33 cellular contexts compared by ENCODE assay signal in genomic region chr1:7221823-7222462, GRCh38.
A peak's percentile ranks its signal among the peaks of the same experiment; 100 is the strongest.
DNase-seq lines count a peak whose midpoint lies in the region; ATAC-seq, FAIRE-seq and TF ChIP-seq lines count a peak whose summit lies in the region.
"Had no signal": no experiment of that assay in that cellular context is flagged by ENCODE, and none has a peak within 500 bp of the region (broad histone marks: within the 10 kb centered on the region; RNA-seq: fewer than 3 reads in every experiment).

No MANE protein-coding gene starts in this region.

- H3K27ac ChIP-seq in mammary epithelial cell (ENCODE audit: insufficient read depth, low read depth, low read length) (no peak overlapping the region), left ventricle myocardium inferior (replicated peaks) (no peak overlapping the region), testis (no peak overlapping the region)
- H3K27ac ChIP-seq: BLaER1, coronary artery, epithelial cell of prostate, uterus, VCaP had no signal

- H3K27me3 ChIP-seq in mammary epithelial cell (ENCODE audit: insufficient read depth, low read length) (no peaks in the 10 kb centered on the region), left ventricle myocardium inferior (ENCODE audit: low read depth) (peaks cover 12% of the 10 kb centered on the region), testis (no peaks in the 10 kb centered on the region)
- H3K27me3 ChIP-seq: BLaER1, uterus had no signal

- 84% methylated on average over 10 of the region's 12 CpGs for WGBS in mammary epithelial cell (ENCODE audit: low coverage, missing lambda C conversion rate)
- 86 to 87% methylated on average over 12 of the region's 12 CpGs for WGBS in testis, 2 donors

- TF ChIP-seq POLR2A in testis (IDR thresholded peaks at IDR 0.05): no peak

- H3K36me3 ChIP-seq in mammary epithelial cell (ENCODE audit: insufficient read depth, low read length) (no peaks in the 10 kb centered on the region), left ventricle myocardium inferior (no peaks in the 10 kb centered on the region), testis (ENCODE audit: low read depth, missing control alignments) (no peaks in the 10 kb centered on the region)
- H3K36me3 ChIP-seq: BLaER1, HAP-1, uterus had no signal

- no peak for TF ChIP-seq CTCF in AG10803 (conservative IDR thresholded peaks at IDR 0.05; ENCODE audit: low read length)
- no peak for TF ChIP-seq CTCF in fibroblast of mammary gland (conservative IDR thresholded peaks at IDR 0.05; ENCODE audit: control insufficient read depth, insufficient read depth, low read depth, low read length)
- TF ChIP-seq CTCF in mammary epithelial cell (conservative IDR thresholded peaks at IDR 0.05 in 1 of 2, IDR thresholded peaks at IDR 0.05 in 1 of 2; ENCODE audit: extremely low read depth in 1 of 2, insufficient read depth in 1 of 2, low read depth in 1 of 2, low read length in 2 of 2): no peak
- TF ChIP-seq CTCF in left ventricle myocardium inferior (IDR thresholded peaks at IDR 0.05; ENCODE audit: borderline replicate concordance): no peak
- TF ChIP-seq CTCF in testis (IDR thresholded peaks at IDR 0.05): no peak

- FAIRE-seq in RCC 7860 (lab: Jason Lieb, UNC): no peak
- FAIRE-seq: GM12891, islet of Langerhans, small intestine had no signal

- H3K4me2 ChIP-seq in mammary epithelial cell (ENCODE audit: insufficient read depth, low read depth, low read length): no peak overlapping the region
- H3K4me2 ChIP-seq: BLaER1 had no signal

- H3K9ac ChIP-seq in mammary epithelial cell (ENCODE audit: insufficient read depth, low read length): no peak overlapping the region
- H3K9ac ChIP-seq: BLaER1 had no signal

- CTCF ChIA-PET in mammary epithelial cell (lab: Charles Lee; ENCODE audit: low non-redundant PET): no interaction called here

- BruUV-seq in mammary epithelial cell (replicated peaks; lab: Mats Ljungman, UMichigan): no TSS peak

- H2AFZ ChIP-seq in mammary epithelial cell (ENCODE audit: low read depth, low read length): no peak overlapping the region

- H3K4me1 ChIP-seq in mammary epithelial cell (ENCODE audit: insufficient read depth, low read length) (no peaks in the 10 kb centered on the region), left ventricle myocardium inferior (no peaks in the 10 kb centered on the region), testis (no peaks in the 10 kb centered on the region)
- H3K4me1 ChIP-seq: HAP-1, uterus had no signal

- no peaks in the 10 kb centered on the region for H3K79me2 ChIP-seq in mammary epithelial cell (ENCODE audit: insufficient read depth, low read length)

- dilution Hi-C loops in mammary epithelial cell (cut with HindIII; ENCODE audit: low sequenced_read_pairs): loop anchor here (5.0 kb wide), 2 partner anchors 55 to 505 kb away; no protein-coding TSS in a partner anchor

- H3K4me3 ChIP-seq in AG10803 (ENCODE audit: low read length) (no peak overlapping the region), fibroblast of mammary gland (ENCODE audit: control insufficient read depth, low read depth, low read length) (no peak overlapping the region), mammary epithelial cell (replicated peaks in 1 of 3; ENCODE audit: insufficient read depth in 1 of 3, low read depth in 2 of 3, low read length in 3 of 3) (no peak overlapping the region), left ventricle myocardium inferior (no peak overlapping the region), testis (no peak overlapping the region)
- H3K4me3 ChIP-seq: BLaER1, coronary artery, HAP-1, uterus had no signal

- H4K20me1 ChIP-seq in mammary epithelial cell (ENCODE audit: insufficient read depth, low read length): no peaks in the 10 kb centered on the region
- H4K20me1 ChIP-seq: BLaER1 had no signal

- in situ Hi-C loops in mammary epithelial cell (cut with MboI; ENCODE audit: low sequenced_read_pairs in 2 of 2): loop anchor here in 1 of 2 donors (10.0 to 25.0 kb wide), 2 partner anchors 313 to 510 kb away; partner anchors contain the start of gene DNAJC11

- H3K9me3 ChIP-seq in mammary epithelial cell (replicated peaks; ENCODE audit: insufficient read depth, low read length) (no peaks in the 10 kb centered on the region), left ventricle myocardium inferior (replicated peaks) (no peaks in the 10 kb centered on the region), testis (no peaks in the 10 kb centered on the region)
- H3K9me3 ChIP-seq: HAP-1, uterus had no signal

- peak; percentile 32 for DNase-seq in AG10803 (ENCODE audit: low read depth)
- peak; percentile 26 for DNase-seq in RCC 7860 (ENCODE audit: low spot score)
- peak; percentile 33 for DNase-seq in fibroblast of mammary gland (ENCODE audit: low read depth)
- peak; percentile 65 for DNase-seq in posterior vena cava (ENCODE audit: low spot score)
- no peak for DNase-seq in mammary epithelial cell
- DNase-seq in left ventricle myocardium inferior: no peak
- no peak for DNase-seq in left lobe of liver (ENCODE audit: low spot score)
- DNase-seq in testis: no peak
- DNase-seq: ACHN; activated CD4-positive, alpha-beta T cell treated with anti-CD3 and anti-CD28 coated beads for 4 hours; activated CD8-positive, alpha-beta memory T cell treated with anti-CD3 and anti-CD28 coated beads for 24 hours; activated T-cell treated with anti-CD3 and anti-CD28 coated beads for 4 hours; DMS 273 treated with DMSO at 0.1 percent for 48 hours; effector CD8-positive, alpha-beta T cell; glutamatergic neuron; Kasumi-1; midbrain; naive B cell; NCI-H2107; NCI-H774; occipital lobe; SIG-M5; small intestine; stimulated activated naive CD4-positive, alpha-beta T cell treated with Interleukin-2 at 50 U/mL for 16 hours; uterus had no signal

- intact Hi-C loops in posterior vena cava (cut with DNase I) (loop anchor here in 1 of 2 donors (10.0 kb wide), 1 partner anchor 497 kb away; no protein-coding TSS in a partner anchor), mammary epithelial cell (cut with micrococcal nuclease) (loop anchor here (5.0 kb wide), 2 partner anchors 180 to 315 kb away; no protein-coding TSS in a partner anchor), left ventricle myocardium inferior (cut with micrococcal nuclease) (no loop called here), testis (cut with DNase I; ENCODE audit: low total_unique reads) (no loop called here)

- no peak for ATAC-seq in left lobe of liver
- ATAC-seq: activated naive CD4-positive, alpha-beta T cell treated with anti-CD3 and anti-CD28 coated beads, Interleukin-2, amount 50 U/mL, for 72 hours had no signal

Comparison
In these comparisons a context has a peak if more than half of its experiments do, and no peak if none do; other contexts are left out.
1. DNase-seq: peak in AG10803 (single experiment), RCC 7860 (single experiment), fibroblast of mammary gland (single experiment) and posterior vena cava (single experiment); none in mammary epithelial cell (single experiment), left ventricle myocardium inferior (single experiment), left lobe of liver (single experiment) and testis (single experiment).